In the genomic region with DNA sequence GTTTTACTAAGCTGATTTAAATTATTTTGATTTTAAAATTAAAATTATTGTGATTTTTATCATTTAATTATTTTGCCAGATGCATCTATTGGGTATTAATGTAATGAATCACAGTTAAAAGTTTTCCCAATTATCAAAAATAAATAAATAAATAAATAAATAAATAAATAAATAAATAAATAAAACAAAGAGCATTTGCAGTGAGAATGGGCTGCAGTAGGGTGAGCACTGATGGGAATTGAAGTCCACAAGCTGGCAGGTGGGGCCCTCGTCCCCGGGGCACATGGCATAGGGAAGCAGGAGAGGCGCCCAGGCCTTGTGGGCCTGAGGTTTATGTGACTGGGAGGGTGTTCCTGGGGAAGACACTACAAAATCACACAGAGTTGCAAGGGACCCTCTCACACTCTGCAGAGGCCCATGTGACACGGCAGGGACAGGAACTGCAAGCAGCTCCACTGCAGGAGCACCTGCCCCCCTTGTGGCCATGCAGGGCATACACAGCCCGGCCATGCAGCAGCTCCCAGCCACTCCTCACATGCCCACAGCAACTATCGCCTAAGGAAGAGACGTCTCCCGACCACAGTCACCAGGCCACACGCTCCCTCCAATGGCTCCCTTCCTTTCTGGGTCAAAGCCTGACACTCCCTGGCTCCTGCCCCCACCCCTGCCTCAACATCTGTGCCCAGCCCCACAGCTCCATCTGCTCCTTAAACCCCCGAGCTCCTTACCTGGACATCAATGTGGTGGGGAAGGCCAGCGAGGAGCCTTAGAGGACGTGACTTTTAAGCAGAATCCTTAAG, we compare ENCODE assay signal across 9 cellular contexts.
DNase-seq lines count a peak whose midpoint lies in the region; ATAC-seq and TF ChIP-seq lines count a peak whose summit lies in the region.
"Had no signal": no experiment of that assay in that cellular context is flagged by ENCODE, and none has a peak within 500 bp of the region (broad histone marks: within the 10 kb centered on the region; RNA-seq: fewer than 3 reads in every experiment).

No MANE protein-coding gene starts in this region.

- CTCF ChIA-PET in activated CD8-positive, alpha-beta T cell treated with anti-CD3 and anti-CD28 coated beads, Interleukin-2, amount 10 ng/mL, durations not matched to agents 7 days and 5 days (lab: Charles Lee): interaction anchor here (1.2 kb wide), 1 partner anchor 349 kb away, joined by 3 read pairs; no protein-coding TSS in a partner anchor

- H3K9me3 Mint-ChIP-seq in activated CD8-positive, alpha-beta T cell treated with anti-CD3 and anti-CD28 coated beads, Interleukin-2, amount 10 ng/mL, durations not matched to agents 7 days and 5 days (ENCODE audit: insufficient read depth): no peaks in the 10 kb centered on the region
- H3K9me3 Mint-ChIP-seq: central memory CD8-positive, alpha-beta T cell had no signal

- H3K27me3 Mint-ChIP-seq in activated CD8-positive, alpha-beta T cell treated with anti-CD3 and anti-CD28 coated beads, Interleukin-2, amount 10 ng/mL, durations not matched to agents 7 days and 5 days (ENCODE audit: low read depth): peaks cover 4% of the 10 kb centered on the region

- H3K36me3 Mint-ChIP-seq in activated CD8-positive, alpha-beta T cell treated with anti-CD3 and anti-CD28 coated beads, Interleukin-2, amount 10 ng/mL, durations not matched to agents 7 days and 5 days (ENCODE audit: low read depth): no peaks in the 10 kb centered on the region

- TF ChIP-seq CTCF in GM13976 (IDR thresholded peaks at IDR 0.05; ENCODE audit: borderline replicate concordance, control extremely low read depth, extremely low read depth, insufficient read depth, missing control alignments): peak; percentile 12

- no peaks in the 10 kb centered on the region for H3K4me1 Mint-ChIP-seq in activated CD8-positive, alpha-beta T cell treated with anti-CD3 and anti-CD28 coated beads, Interleukin-2, amount 10 ng/mL, durations not matched to agents 7 days and 5 days (ENCODE audit: low read depth)
- H3K4me1 Mint-ChIP-seq: central memory CD8-positive, alpha-beta T cell had no signal

- H3K27ac Mint-ChIP-seq in activated CD8-positive, alpha-beta T cell treated with anti-CD3 and anti-CD28 coated beads, Interleukin-2, amount 10 ng/mL, durations not matched to agents 7 days and 5 days: no peak overlapping the region

- DNase-seq in ACHN (peak; percentile 60), GM13976 (ENCODE audit: low spot score) (peak; percentile 80), NCI-H1092 (lab: John Stamatoyannopoulos, UW) (peak; percentile 20), iris pigment epithelial cell (ENCODE audit: low read depth) (peak; percentile 18)
- DNase-seq in activated CD8-positive, alpha-beta T cell treated with anti-CD3 and anti-CD28 coated beads, Interleukin-2, amount 10 ng/mL, durations not matched to agents 7 days and 5 days: peak; percentile 36
- DNase-seq in stimulated activated CD8-positive, alpha-beta memory T cell treated with anti-CD3 and anti-CD28 coated beads, Interleukin-2, amount 100 ng/mL, for 48 hours (ENCODE audit: low read depth in 2 of 2): peak; percentile 9 to 25

- H3K4me3 Mint-ChIP-seq in activated CD8-positive, alpha-beta T cell treated with anti-CD3 and anti-CD28 coated beads, Interleukin-2, amount 10 ng/mL, durations not matched to agents 7 days and 5 days: no peak overlapping the region
- H3K4me3 Mint-ChIP-seq: central memory CD8-positive, alpha-beta T cell had no signal

- POLR2A ChIA-PET in activated CD8-positive, alpha-beta T cell treated with anti-CD3 and anti-CD28 coated beads, Interleukin-2, amount 10 ng/mL, durations not matched to agents 7 days and 5 days (lab: Charles Lee): no interaction called here

- in situ Hi-C loops in ACHN (cut with HindIII; ENCODE audit: low pct_ligation_motif_present, low pct_unique_long_range_greater_than_20kb, low sequenced_read_pairs) (no loop called here), GM13976 (cut with MboI; ENCODE audit: low sequenced_read_pairs, unreplicated experiment) (no loop called here)

- ATAC-seq in HG02642 (IDR thresholded peaks at IDR 0.05; ENCODE audit: poor library complexity, unreplicated experiment) (peak; percentile 95), GM18870 (IDR thresholded peaks at IDR 0.05; ENCODE audit: unreplicated experiment) (no peak)
- ATAC-seq in activated CD8-positive, alpha-beta T cell treated with anti-CD3 and anti-CD28 coated beads, Interleukin-2, amount 10 ng/mL, durations not matched to agents 7 days and 5 days: peak; percentile 85

Comparison
In these comparisons a context has a peak if more than half of its experiments do, and no peak if none do; other contexts are left out.
1. DNase-seq: peak in every context shown above with its lines; median percentile 80 in GM13976; 60 in ACHN; 36 in activated CD8-positive, alpha-beta T cell treated with anti-CD3 and anti-CD28 coated beads, Interleukin-2, amount 10 ng/mL, durations not matched to agents 7 days and 5 days; 20 in NCI-H1092; 18 in iris pigment epithelial cell; 17 in stimulated activated CD8-positive, alpha-beta memory T cell treated with anti-CD3 and anti-CD28 coated beads, Interleukin-2, amount 100 ng/mL, for 48 hours.